Comparison of ENCODE assay signal across 9 cellular contexts in genomic region chr10:130137077-130137448, GRCh38. TPM values are rescaled to one million over a fixed set of nuclear protein-coding genes. Genes with fewer than 3 reads are reported as not detected.
DNase-seq lines count a peak whose midpoint lies in the region; ATAC-seq, FAIRE-seq and TF ChIP-seq lines count a peak whose summit lies in the region.
"Had no signal": no experiment of that assay in that cellular context is flagged by ENCODE, and none has a peak within 500 bp of the region (broad histone marks: within the 10 kb centered on the region; RNA-seq: fewer than 3 reads in every experiment).

No MANE protein-coding gene starts in this region.

- CTCF ChIA-PET in GM12878 (lab: Yijun Ruan, JAX) = interaction anchor here (4.0 kb wide), 1 partner anchor 26 kb away, joined by 45 read pairs; the partner anchor contains the start of gene C10orf143

- no peak for TF ChIP-seq EP300 in GM12878 (IDR thresholded peaks at IDR 0.05; ENCODE audit: borderline replicate concordance in 1 of 2, control insufficient read depth in 1 of 2, low read depth in 2 of 2, low read length in 2 of 2)

- ATAC-seq in GM12878 = no peak

- SMC1A ChIA-PET in GM12878 (lab: Charles Lee; ENCODE audit: uncharacterized antibody, unreplicated experiment) = interaction anchor here (0.7 to 2.0 kb wide), 4 partner anchors 10 to 26 kb away, joined by 3 to 11 read pairs (median 4); partner anchors contain the start of gene C10orf143

- H2AFZ ChIP-seq in Karpas-422 (ENCODE audit: low read length) (no peak overlapping the region), GM12878 (ENCODE audit: control insufficient read depth, low read depth, low read length) (no peak overlapping the region)

- no peak for FAIRE-seq in GM12878 (lab: Jason Lieb, UNC)
- FAIRE-seq: TTC549 had no signal

- peak; percentile 50 for DNase-seq in Caki2 (ENCODE audit: low read depth)
- peak; percentile 64 for DNase-seq in Karpas-422
- DNase-seq in GM12878 (ENCODE audit: low read depth, low spot score) = no peak
- DNase-seq in lower leg skin (ENCODE audit: low spot score in 2 of 2) = no peak
- DNase-seq in midbrain (lab: John Stamatoyannopoulos, UW) = no peak
- DNase-seq in Ammon's horn (ENCODE audit: low spot score) = no peak
- no peak for DNase-seq in stimulated activated CD4-positive, alpha-beta T cell treated with anti-CD3 and anti-CD28 coated beads, Interleukin-1b, Interleukin-23, amount 100 ng/mL, for 48 hours

- intact Hi-C loops in GM12878 (cut with micrococcal nuclease; ENCODE audit: unreplicated experiment) = no loop called here
- intact Hi-C loops in lower leg skin (cut with DNase I; ENCODE audit: low total_unique reads) = no loop called here

- H3K9me2 ChIP-seq in Karpas-422 (replicated peaks; ENCODE audit: insufficient read depth, low read length) = no peaks in the 10 kb centered on the region

- peaks cover 57% of the 10 kb centered on the region for H3K4me1 ChIP-seq in Karpas-422 (ENCODE audit: low read length)
- peaks cover 36% of the 10 kb centered on the region for H3K4me1 ChIP-seq in GM12878 (ENCODE audit: control insufficient read depth, insufficient read depth, low read length)
- H3K4me1 ChIP-seq in urinary bladder (ENCODE audit: insufficient read depth) = peaks cover 2% of the 10 kb centered on the region

- H3K9ac ChIP-seq in Karpas-422 (ENCODE audit: low read length) (peak overlapping the region; percentile 93), GM12878 (ENCODE audit: control insufficient read depth, insufficient read depth, low read length) (peak overlapping the region; percentile 82)

- TF ChIP-seq POLR2A in GM12878 (IDR thresholded peaks at IDR 0.05; ENCODE audit: low read depth, low read length) = no peak
- no peak for TF ChIP-seq POLR2A in lower leg skin (IDR thresholded peaks at IDR 0.05)

- H3K27me3 ChIP-seq in Karpas-422 (ENCODE audit: low read length) (no peaks in the 10 kb centered on the region), GM12878 (replicated peaks in 1 of 2; ENCODE audit: control insufficient read depth in 2 of 2, insufficient read depth in 2 of 2, low read length in 1 of 2) (no peaks in the 10 kb centered on the region; a peak in 1 of 4 replicates)

- no peak for TF ChIP-seq RAD21 in GM12878 (IDR thresholded peaks at IDR 0.05; ENCODE audit: insufficient read depth, low read depth, low read length)

- H3K36me3 ChIP-seq in Karpas-422 (ENCODE audit: insufficient read depth, low read length) (peaks cover 9% of the 10 kb centered on the region; the same call in 1 of the 2 replicates), GM12878 (ENCODE audit: control insufficient read depth in 2 of 2, insufficient read depth in 2 of 2, low read length in 1 of 2) (no peaks in the 10 kb centered on the region), urinary bladder (ENCODE audit: insufficient read depth) (no peaks in the 10 kb centered on the region)

- H3K79me2 ChIP-seq in Karpas-422 (ENCODE audit: low read length) = peaks cover 59% of the 10 kb centered on the region
- H3K79me2 ChIP-seq in GM12878 (ENCODE audit: control insufficient read depth, insufficient read depth, low read length) = peaks cover 52% of the 10 kb centered on the region

- BruUV-seq in GM12878 (replicated peaks; lab: Mats Ljungman, UMichigan) = no TSS peak

- H3K9me3 ChIP-seq in Karpas-422 (ENCODE audit: low read length) (no peaks in the 10 kb centered on the region), GM12878 (replicated peaks; ENCODE audit: control insufficient read depth, insufficient read depth, low read length) (no peaks in the 10 kb centered on the region)

- H3K4me2 ChIP-seq in Karpas-422 (ENCODE audit: low read depth, low read length, poor library complexity, severe bottlenecking) (peak overlapping the region; percentile 99), GM12878 (ENCODE audit: control insufficient read depth, insufficient read depth) (peak overlapping the region; percentile 79)

- H3K4me3 ChIP-seq in Karpas-422 (ENCODE audit: low read length) (peak overlapping the region; percentile 99), GM12878 (peak overlapping the region; percentile 68), lower leg skin (ENCODE audit: low read depth, poor library complexity, severe bottlenecking) (peak overlapping the region; percentile 83), urinary bladder (ENCODE audit: low read depth, low read length) (peak overlapping the region; percentile 94)

- under 1% methylated on average over 10 of the region's 10 CpGs for WGBS in GM12878 (ENCODE audit: insufficient coverage, insufficient replicate concordance, low lambda C conversion rate, missing lambda C conversion rate)
- 3% methylated on average over 8 to 10 of the region's 10 CpGs for WGBS in lower leg skin, 2 donors
- WGBS in urinary bladder = 2% methylated on average over 10 of the region's 10 CpGs

- in situ Hi-C loops in Caki2 (cut with HindIII; ENCODE audit: low pct_unique_long_range_greater_than_20kb, low sequenced_read_pairs) = no loop called here
- in situ Hi-C loops in GM12878 (cut with MboI) = no loop called here

- RAD21 ChIA-PET in GM12878 (lab: Charles Lee; ENCODE audit: unreplicated experiment) = interaction anchor here (4.9 kb wide), 1 partner anchor 26 kb away, joined by 55 read pairs; the partner anchor contains the start of gene C10orf143

- H4K20me1 ChIP-seq in Karpas-422 (ENCODE audit: insufficient read depth, low read depth, low read length) (peaks cover 3% of the 10 kb centered on the region; the same call in 1 of the 2 replicates), GM12878 (ENCODE audit: control insufficient read depth, insufficient read depth) (0 out of 2 replicates have a peak, but pooled peaks cover 4% of the 10 kb centered on the region)

- POLR2A ChIA-PET in GM12878 (lab: Charles Lee) = interaction anchor here (3.7 kb wide), 1 partner anchor 26 kb away, joined by 48 read pairs; the partner anchor contains the start of gene C10orf143

- H3K27ac ChIP-seq in Karpas-422 (ENCODE audit: low read length) (peak overlapping the region; percentile 47; the same call in 1 of the 2 replicates), GM12878 (ENCODE audit: control insufficient read depth, insufficient read depth) (peak overlapping the region; percentile 69), urinary bladder (ENCODE audit: low read depth) (no peak overlapping the region)

- TF ChIP-seq CTCF in GM12878 (IDR thresholded peaks at IDR 0.05 in 2 of 3, conservative IDR thresholded peaks at IDR 0.05 in 1 of 3; ENCODE audit: control insufficient read depth in 2 of 3, extremely low read depth in 1 of 3, insufficient read depth in 1 of 3, low read depth in 3 of 3, low read length in 3 of 3) (no peak), lower leg skin (IDR thresholded peaks at IDR 0.05) (no peak)

TF ChIP-seq in GM12878, 131 proteins besides CTCF, POLR2A, EP300 and RAD21 (continues in another document):
- no peak for TF ChIP-seq CREM (IDR thresholded peaks at IDR 0.05; ENCODE audit: low read depth)

RNA-seq across cellular contexts. Expression of gene GLRX3, which starts 0.9 kb away (rescaled TPM):
- total RNA-seq in Caki2 (2014; rRNA removed; shearing (Covaris generic); ENCODE audit: low replicate concordance) = 298 and 332 TPM in 2 replicates
- total RNA-seq in Karpas-422 (2014; rRNA removed; shearing (Covaris generic); ENCODE audit: low replicate concordance) = 86.8 and 90.2 TPM in 2 replicates
- total RNA-seq in GM12878 (2013; cell fraction: nucleolus; rRNA removed) = 57.1 and 69.3 TPM in 2 replicates
- 94.7 and 122 TPM in 2 replicates for total RNA-seq in GM12878 (2014; rRNA removed)
- 128 and 132 TPM in 2 replicates for total RNA-seq in GM12878 (2014; rRNA removed; fragmentation: Illumina TruSeq; extraction: Trizol)
- total RNA-seq in GM12878 (2021) = 123 and 127 TPM in 2 replicates
- 35.2 TPM for polyA plus RNA-seq in GM12878 (2011; ENCODE audit: low read depth)
- 125 and 176 TPM in 2 replicates for polyA plus RNA-seq in GM12878 (2011; rRNA removed)
- 84.5 and 88.0 TPM in 2 replicates for polyA plus RNA-seq in GM12878 (2011; cell fraction: cytosol; rRNA removed)
- 42.0 and 56.2 TPM in 2 replicates for polyA plus RNA-seq in GM12878 (2011; cell fraction: nucleus; rRNA removed)
- 85.3 and 87.3 TPM in 2 replicates for polyA plus RNA-seq in GM12878 (2012)
- 151 and 160 TPM in 2 replicates for polyA plus RNA-seq in GM12878 (2014; fragmentation: Illumina TruSeq; extraction: Trizol)
- 100 to 1,000 TPM; 131 to 171 TPM for polyA plus RNA-seq in GM12878 (2014; fragmentation: Nextera tagmentation; extraction: Ambion mirVana)
- polyA plus RNA-seq in GM12878 (2014; rRNA removed) = 92.2 and 125 TPM in 2 replicates
- polyA plus RNA-seq in GM12878 (2016; fragmentation: Nextera tagmentation; extraction: Ambion mirVana) = 100 to 1,000 TPM; 204 to 209 TPM
- 23.6 and 24.9 TPM in 2 replicates for polyA minus RNA-seq in GM12878 (2011; rRNA and poly(A)+ RNA removed)
- 15.4 and 16.9 TPM in 2 replicates for polyA minus RNA-seq in GM12878 (2011; cell fraction: cytosol; rRNA and poly(A)+ RNA removed)
- polyA minus RNA-seq in GM12878 (2011; cell fraction: nucleus; rRNA and poly(A)+ RNA removed) = 9.6 and 26.6 TPM in 2 replicates
- 10 to 100 TPM; 31.5 to 60.7 (median 42.6) TPM for total RNA-seq in lower leg skin
- 64.1 TPM for total RNA-seq in urinary bladder
- polyA plus RNA-seq in urinary bladder = 51.0 TPM

RNA-seq across cellular contexts. Expression of gene C10orf143, which starts 26.4 kb away (rescaled TPM):
- 4.8 TPM in 1 of 2 replicates, not detected in the other for total RNA-seq in Caki2 (2014; rRNA removed; shearing (Covaris generic); ENCODE audit: low replicate concordance)
- total RNA-seq in Karpas-422 (2014; rRNA removed; shearing (Covaris generic); ENCODE audit: low replicate concordance) = 0.75 and 3.9 TPM in 2 replicates
- total RNA-seq in GM12878 (2013; cell fraction: nucleolus; rRNA removed) = 1.2 and 1.4 TPM in 2 replicates
- total RNA-seq in GM12878 (2014; rRNA removed) (2.1 TPM in 2 replicates), GM12878 (2014; rRNA removed; fragmentation: Illumina TruSeq; extraction: Trizol) (1.9 and 2.1 TPM in 2 replicates), GM12878 (2021) (2.5 and 2.8 TPM in 2 replicates), lower leg skin (1 to 10 TPM in 3 of 4 donors, under 1 TPM in 1; 0.38 to 3.9 (median 3.3) TPM), urinary bladder (1.6 TPM)
- 1.2 TPM for polyA plus RNA-seq in GM12878 (2011; ENCODE audit: low read depth)
- polyA plus RNA-seq in GM12878 (2011; rRNA removed) (2.3 and 2.4 TPM in 2 replicates), GM12878 (2014; fragmentation: Illumina TruSeq; extraction: Trizol) (3.4 and 3.6 TPM in 2 replicates), GM12878 (2014; fragmentation: Nextera tagmentation; extraction: Ambion mirVana) (under 1 TPM; 0.64 to 0.90 TPM), GM12878 (2014; rRNA removed) (3.0 and 3.8 TPM in 2 replicates), GM12878 (2016; fragmentation: Nextera tagmentation; extraction: Ambion mirVana) (1 to 10 TPM; 5.4 to 7.9 TPM), urinary bladder (7.7 TPM)
- polyA plus RNA-seq in GM12878 (2011; cell fraction: cytosol; rRNA removed) = 1.8 and 1.9 TPM in 2 replicates
- 1.7 and 2.0 TPM in 2 replicates for polyA plus RNA-seq in GM12878 (2011; cell fraction: nucleus; rRNA removed)
- 2.2 and 2.3 TPM in 2 replicates for polyA plus RNA-seq in GM12878 (2012)
- polyA minus RNA-seq in GM12878 (2011; rRNA and poly(A)+ RNA removed) = 0.88 and 1.2 TPM in 2 replicates
- polyA minus RNA-seq in GM12878 (2011; cell fraction: cytosol; rRNA and poly(A)+ RNA removed) = not detected in 2 replicates
- polyA minus RNA-seq in GM12878 (2011; cell fraction: nucleus; rRNA and poly(A)+ RNA removed) = 0.60 and 0.86 TPM in 2 replicates

Comparison
In these comparisons a context has a peak if more than half of its experiments do, and no peak if none do; other contexts are left out.
1. DNase-seq: peak in Caki2 (single experiment) and Karpas-422 (single experiment); none in GM12878 (single experiment), lower leg skin (0 of 2), midbrain (single experiment), Ammon's horn (single experiment) and stimulated activated CD4-positive, alpha-beta T cell treated with anti-CD3 and anti-CD28 coated beads, Interleukin-1b, Interleukin-23, amount 100 ng/mL, for 48 hours (single experiment).
2. Peak in every context shown above with its lines, with median percentiles within 50 percentile points of each other: H3K4me3 ChIP-seq.